8 cellular contexts compared by ENCODE assay signal in the genomic region with DNA sequence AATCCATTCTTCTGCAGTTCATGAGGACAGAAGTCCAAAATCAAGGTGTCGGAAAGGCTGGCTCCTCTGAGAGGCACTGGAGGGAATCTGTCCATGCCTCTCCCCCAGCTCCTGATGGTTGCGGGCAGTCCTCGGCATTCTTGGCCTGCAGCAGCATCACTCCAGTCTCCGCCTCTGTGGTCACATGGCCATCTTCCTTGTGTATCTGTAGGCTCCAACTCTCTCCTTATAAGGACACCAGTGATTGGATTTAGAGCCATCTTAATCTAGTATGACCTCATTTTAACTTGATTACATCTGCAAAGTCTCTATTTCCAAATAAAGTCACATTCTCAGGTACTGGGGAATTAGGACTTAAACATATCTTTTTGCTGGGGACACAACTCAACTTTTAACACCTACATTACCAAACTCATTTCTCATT. TPM values are rescaled to one million over a fixed set of nuclear protein-coding genes. Genes with fewer than 3 reads are reported as not detected.
DNase-seq lines count a peak whose midpoint lies in the region; ATAC-seq and TF ChIP-seq lines count a peak whose summit lies in the region.

No MANE protein-coding gene starts in this region.

- WGBS in lower leg skin, 2 donors, result 53 to 56% methylated on average over 4 of the region's 4 CpGs

- DNase-seq in HT-29 (ENCODE audit: low spot score) (peak; percentile 69), breast epithelium (ENCODE audit: low spot score in 2 of 2) (peak in 1 of 2 donors; percentile 76), kidney tubule cell (ENCODE audit: low spot score) (peak; percentile 92), substantia nigra (lab: John Stamatoyannopoulos, UW) (peak in 32 of 49 donors; percentile 5 to 73 (median 26)), lower leg skin (ENCODE audit: low spot score in 2 of 2) (no peak), NCI-H1092 treated with DMSO at 0.1 percent for 48 hours (lab: John Stamatoyannopoulos, UW) (no peak)

- no peaks in the 10 kb centered on the region for H3K36me3 ChIP-seq in breast epithelium

- H3K9me3 ChIP-seq in breast epithelium, result no peaks in the 10 kb centered on the region

- intact Hi-C loops in breast epithelium (cut with DNase I; ENCODE audit: low total_unique reads) (no loop called here), lower leg skin (cut with DNase I; ENCODE audit: low total_unique reads) (no loop called here)

- ATAC-seq in HG03025 (IDR thresholded peaks at IDR 0.05; ENCODE audit: low FRiP score, unreplicated experiment) (no peak), HG02870 (IDR thresholded peaks at IDR 0.05; ENCODE audit: unreplicated experiment) (no peak)

- H3K4me3 ChIP-seq in breast epithelium, result no peak overlapping the region
- H3K4me3 ChIP-seq in lower leg skin (ENCODE audit: low read depth, poor library complexity, severe bottlenecking), result no peak overlapping the region

- no peak for TF ChIP-seq CTCF in breast epithelium (IDR thresholded peaks at IDR 0.05)
- TF ChIP-seq CTCF in lower leg skin (IDR thresholded peaks at IDR 0.05), result no peak

- no peaks in the 10 kb centered on the region for H3K27me3 ChIP-seq in breast epithelium

- H3K27ac ChIP-seq in breast epithelium, result peak overlapping the region; percentile 74 to 85
- no peak overlapping the region for H3K27ac ChIP-seq in substantia nigra (ENCODE audit: low read depth, low read length, poor library complexity, severe bottlenecking)

- peaks cover 4 to 7% of the 10 kb centered on the region in 2 donors for H3K4me1 ChIP-seq in breast epithelium

- TF ChIP-seq POLR2A in breast epithelium (IDR thresholded peaks at IDR 0.05) (no peak), lower leg skin (IDR thresholded peaks at IDR 0.05) (no peak)

RNA-seq across cellular contexts. Expression of gene FLNB, which starts 56.0 kb away (rescaled TPM):
- 225 and 241 TPM in 2 replicates for total RNA-seq in HT-29 (2014; rRNA removed; shearing (Covaris generic))
- total RNA-seq in breast epithelium (100 to 1,000 TPM in 2 of 3 donors, 10 to 100 TPM in 1; 40.3 to 242 (median 164) TPM), lower leg skin (100 to 1,000 TPM; 108 to 155 (median 128) TPM)

Comparison
In these comparisons a context has a peak if more than half of its experiments do, and no peak if none do; other contexts are left out.
1. DNase-seq: peak in HT-29 (single experiment), kidney tubule cell (single experiment) and substantia nigra (32 of 49); none in lower leg skin (0 of 2) and NCI-H1092 treated with DMSO at 0.1 percent for 48 hours (single experiment).